In genomic region chr4:110613710-110614109, GRCh38 we compare ENCODE assay signal across 1 cellular context.
TF ChIP-seq lines count a peak whose summit lies in the region.

No MANE protein-coding gene starts in this region.

TF ChIP-seq in GM23338, 12 proteins besides CTCF, POLR2A, EP300 and RAD21:
- TF ChIP-seq NANOG (IDR thresholded peaks at IDR 0.05; ENCODE audit: borderline replicate concordance) (no peak), ZNF462 (CRISPR knock-in tag; IDR thresholded peaks at IDR 0.05) (no peak), POLR2AphosphoS5 (IDR thresholded peaks at IDR 0.05; ENCODE audit: low read depth) (no peak), REST (IDR thresholded peaks at IDR 0.05; ENCODE audit: unreplicated experiment) (no peak), EZH2 (IDR thresholded peaks at IDR 0.05; ENCODE audit: low read depth, unreplicated experiment) (no peak), STAT1 (IDR thresholded peaks at IDR 0.05; ENCODE audit: unreplicated experiment) (no peak)
TF ChIP-seq in GM23338: peak in this region for 0.
